ENCODE assay signal across 8 cellular contexts in the genomic region with DNA sequence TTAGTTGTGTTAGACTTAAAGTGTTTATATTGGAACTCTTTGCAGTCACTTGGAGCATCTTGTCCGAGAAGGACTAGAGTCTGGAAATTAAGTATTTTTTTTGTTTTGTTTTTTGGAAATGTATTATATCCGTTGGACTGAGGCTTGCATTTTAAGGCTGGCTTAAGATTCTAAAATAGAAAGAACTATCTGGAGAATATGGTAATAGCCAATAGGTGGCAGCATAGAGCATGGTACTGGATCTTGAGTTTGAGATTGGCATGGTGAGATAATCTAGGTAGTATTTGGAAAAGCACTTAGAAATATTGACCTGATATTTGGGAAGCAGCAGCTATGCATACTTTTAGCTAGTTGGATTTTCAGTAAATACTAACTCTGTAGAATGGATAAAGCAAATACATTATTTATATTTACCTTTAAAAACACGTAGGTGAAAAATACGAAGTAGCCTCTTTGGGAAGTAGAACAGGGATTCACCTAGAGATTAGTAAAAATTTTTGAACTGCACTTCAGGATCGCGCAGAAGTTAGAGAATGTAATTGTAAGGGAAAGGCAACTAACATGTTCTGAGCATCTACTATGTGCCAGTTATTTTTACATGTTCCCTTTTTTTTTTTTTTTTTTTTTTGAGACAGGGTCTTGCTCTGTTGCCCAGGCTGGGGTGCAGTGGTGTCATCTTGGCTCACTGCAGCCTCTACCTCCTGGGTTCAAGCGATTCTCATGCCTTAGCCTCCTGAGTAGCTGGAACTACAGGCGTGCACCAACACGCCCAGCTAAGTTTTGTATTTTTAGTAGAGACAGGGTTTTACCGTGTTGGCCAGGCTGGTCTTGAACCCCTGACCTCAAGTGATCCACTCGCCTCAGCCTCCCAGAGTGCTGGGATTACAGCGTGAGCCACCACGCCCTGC.
A peak's percentile ranks its signal among the peaks of the same experiment; 100 is the strongest.
DNase-seq lines count a peak whose midpoint lies in the region; ATAC-seq, FAIRE-seq and TF ChIP-seq lines count a peak whose summit lies in the region.

No MANE protein-coding gene starts in this region.

- no peak overlapping the region for H2AFZ ChIP-seq in neural progenitor cell (replicated peaks)

- no peak overlapping the region for H3K27ac ChIP-seq in CD4-positive, alpha-beta T cell (ENCODE audit: low read depth, low read length)
- no peak overlapping the region for H3K27ac ChIP-seq in Peyer's patch
- no peak overlapping the region for H3K27ac ChIP-seq in esophagus squamous epithelium
- H3K27ac ChIP-seq in neural progenitor cell, result no peak overlapping the region

- H3K27me3 ChIP-seq in CD4-positive, alpha-beta T cell (ENCODE audit: control insufficient read depth, insufficient read depth, low read length), result no peaks in the 10 kb centered on the region
- no peaks in the 10 kb centered on the region for H3K27me3 ChIP-seq in Peyer's patch
- no peaks in the 10 kb centered on the region for H3K27me3 ChIP-seq in esophagus squamous epithelium
- H3K27me3 ChIP-seq in neural progenitor cell, result no peaks in the 10 kb centered on the region

- peaks cover 13% of the 10 kb centered on the region for H4K20me1 ChIP-seq in neural progenitor cell (ENCODE audit: low read depth)

- peaks cover 80% of the 10 kb centered on the region for H3K79me2 ChIP-seq in neural progenitor cell (ENCODE audit: low read depth)

- H3K4me1 ChIP-seq in Peyer's patch (peaks cover 0 to 7% (median 0%) of the 10 kb centered on the region in 4 donors), esophagus squamous epithelium (peaks cover 0 to 12% (median 0%) of the 10 kb centered on the region in 3 donors), neural progenitor cell (peaks cover 11% of the 10 kb centered on the region)

- TF ChIP-seq POLR2A in Peyer's patch (IDR thresholded peaks at IDR 0.05), result no peak
- TF ChIP-seq POLR2A in esophagus squamous epithelium (IDR thresholded peaks at IDR 0.05), result no peak

- peaks cover 75% of the 10 kb centered on the region for H3K36me3 Mint-ChIP-seq in CD4-positive, alpha-beta T cell (ENCODE audit: low read depth)
- peaks cover 30% of the 10 kb centered on the region for H3K36me3 Mint-ChIP-seq in neural progenitor cell

- 68 to 80% methylated on average over 10 to 13 of the region's 13 CpGs for WGBS in esophagus squamous epithelium, 2 donors

- H3K4me1 Mint-ChIP-seq in CD4-positive, alpha-beta T cell (ENCODE audit: low read depth), result peaks cover 42% of the 10 kb centered on the region
- peaks cover 3% of the 10 kb centered on the region for H3K4me1 Mint-ChIP-seq in neural progenitor cell

- no peaks in the 10 kb centered on the region for H3K9me3 Mint-ChIP-seq in CD4-positive, alpha-beta T cell
- H3K9me3 Mint-ChIP-seq in neural progenitor cell, result no peaks in the 10 kb centered on the region

- H3K27ac Mint-ChIP-seq in CD4-positive, alpha-beta T cell, result peak overlapping the region; percentile 7
- H3K27ac Mint-ChIP-seq in neural progenitor cell, result no peak overlapping the region

- TF ChIP-seq CTCF in CD4-positive, alpha-beta T cell (IDR thresholded peaks at IDR 0.05), result peak; percentile 81
- TF ChIP-seq CTCF in Peyer's patch (IDR thresholded peaks at IDR 0.05), result peak; percentile 40 to 73 (median 66)
- TF ChIP-seq CTCF in esophagus squamous epithelium (IDR thresholded peaks at IDR 0.05), result peak in 5 of 6 experiments; percentile 24 to 62 (median 47)
- TF ChIP-seq CTCF in neural progenitor cell (IDR thresholded peaks at IDR 0.05), result peak; percentile 74

- no peaks in the 10 kb centered on the region for H3K9me3 ChIP-seq in CD4-positive, alpha-beta T cell (ENCODE audit: control insufficient read depth, low read length)
- no peaks in the 10 kb centered on the region for H3K9me3 ChIP-seq in Peyer's patch
- no peaks in the 10 kb centered on the region for H3K9me3 ChIP-seq in esophagus squamous epithelium
- H3K9me3 ChIP-seq in neural progenitor cell (ENCODE audit: low read depth), result no peaks in the 10 kb centered on the region

- peak; percentile 64 for ATAC-seq in CD4-positive, alpha-beta T cell (ENCODE audit: poor library complexity)
- ATAC-seq in HG03342 (IDR thresholded peaks at IDR 0.05; ENCODE audit: unreplicated experiment) (no peak), HG02759 (IDR thresholded peaks at IDR 0.05; ENCODE audit: unreplicated experiment) (no peak)

- H3K36me3 ChIP-seq in Peyer's patch, result peaks cover 0 to 28% (median 0%) of the 10 kb centered on the region in 3 donors
- H3K36me3 ChIP-seq in esophagus squamous epithelium, result peaks cover 0 to 47% (median 0%) of the 10 kb centered on the region in 3 donors
- H3K36me3 ChIP-seq in neural progenitor cell, result peaks cover 4% of the 10 kb centered on the region

- peaks cover 19% of the 10 kb centered on the region for H3F3A ChIP-seq in neural progenitor cell (ENCODE audit: low read depth)

- no peak overlapping the region for H3K4me2 ChIP-seq in neural progenitor cell

- H3K9ac ChIP-seq in neural progenitor cell, result no peak overlapping the region

- CTCF ChIA-PET in CD4-positive, alpha-beta T cell (lab: Charles Lee), result interaction anchor here (0.6 to 1.5 kb wide), 7 partner anchors 10 to 362 kb away, joined by 3 to 4 read pairs (median 3); no protein-coding TSS in a partner anchor

- FAIRE-seq in GM19239 (lab: Jason Lieb, UNC), result peak; percentile 80

- H3K4me3 Mint-ChIP-seq in CD4-positive, alpha-beta T cell, result no peak overlapping the region
- H3K4me3 Mint-ChIP-seq in neural progenitor cell, result no peak overlapping the region

- intact Hi-C loops in CD4-positive, alpha-beta T cell (cut with DNase I, micrococcal nuclease), result no loop called here
- intact Hi-C loops in esophagus squamous epithelium (cut with DNase I), result no loop called here

- no peak overlapping the region for H3K4me3 ChIP-seq in Peyer's patch
- no peak overlapping the region for H3K4me3 ChIP-seq in esophagus squamous epithelium
- H3K4me3 ChIP-seq in neural progenitor cell, result no peak overlapping the region

- DNase-seq in CD4-positive, alpha-beta T cell, result no peak
- peak; percentile 12 for DNase-seq in GM19239 (ENCODE audit: insufficient read length, low spot score)
- DNase-seq in Peyer's patch, result no peak
- no peak for DNase-seq in esophagus squamous epithelium (lab: John Stamatoyannopoulos, UW)
- peak; percentile 64 for DNase-seq in neural progenitor cell (ENCODE audit: low spot score)
- DNase-seq in stimulated activated naive CD4-positive, alpha-beta T cell treated with Interleukin-2 at 50 U/mL for 16 hours (lab: John Stamatoyannopoulos, UW), result no peak

- H3K27me3 Mint-ChIP-seq in CD4-positive, alpha-beta T cell, result no peaks in the 10 kb centered on the region
- peaks cover 3% of the 10 kb centered on the region for H3K27me3 Mint-ChIP-seq in neural progenitor cell (ENCODE audit: insufficient read depth, low read depth)

- POLR2A ChIA-PET in CD4-positive, alpha-beta T cell (lab: Charles Lee), result no interaction called here

Comparison
In these comparisons a context has a peak if more than half of its experiments do, and no peak if none do; other contexts are left out.
1. DNase-seq: peak in GM19239 (single experiment) and neural progenitor cell (single experiment); none in CD4-positive, alpha-beta T cell (0 of 10), Peyer's patch (0 of 3), esophagus squamous epithelium (single experiment) and stimulated activated naive CD4-positive, alpha-beta T cell treated with Interleukin-2 at 50 U/mL for 16 hours (single experiment).
2. Peak in every context shown above with its lines, with median percentiles within 50 percentile points of each other: CTCF ChIP-seq.